Comparison of ENCODE assay signal across 1 cellular context in the genomic region with DNA sequence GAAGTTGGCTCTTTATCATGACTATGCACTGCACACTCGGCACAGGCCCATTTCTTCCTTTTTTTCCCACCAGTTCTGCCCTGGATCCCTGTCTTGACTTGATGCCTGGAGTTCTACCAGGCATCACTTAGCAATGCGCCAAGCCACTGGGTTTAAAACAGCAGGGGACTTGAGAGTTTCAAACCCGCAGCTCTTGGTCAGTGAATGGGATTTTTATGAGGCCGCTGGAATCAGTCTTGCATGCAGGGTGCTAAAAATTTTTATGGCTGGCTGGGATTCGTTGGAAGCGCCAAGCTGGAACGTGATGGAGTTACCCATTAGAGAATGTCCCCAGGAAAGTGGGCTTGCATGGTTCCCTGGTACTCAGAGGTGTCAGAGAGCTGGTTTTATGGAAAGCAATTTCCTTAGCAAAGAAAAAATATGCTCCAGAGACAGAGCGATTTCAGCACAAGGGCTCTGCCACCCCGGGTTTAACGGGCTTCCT.
TF ChIP-seq lines count a peak whose summit lies in the region.

No MANE protein-coding gene starts in this region.

TF ChIP-seq in HEK293, 187 proteins besides CTCF, POLR2A, EP300 and RAD21 (continued from another document):
- TF ChIP-seq ZNF423 (tag by site-specific recombination; IDR thresholded peaks at IDR 0.05) = peak; percentile 69; the same call in 1 of the 2 replicates
- TF ChIP-seq, protein P1, sequence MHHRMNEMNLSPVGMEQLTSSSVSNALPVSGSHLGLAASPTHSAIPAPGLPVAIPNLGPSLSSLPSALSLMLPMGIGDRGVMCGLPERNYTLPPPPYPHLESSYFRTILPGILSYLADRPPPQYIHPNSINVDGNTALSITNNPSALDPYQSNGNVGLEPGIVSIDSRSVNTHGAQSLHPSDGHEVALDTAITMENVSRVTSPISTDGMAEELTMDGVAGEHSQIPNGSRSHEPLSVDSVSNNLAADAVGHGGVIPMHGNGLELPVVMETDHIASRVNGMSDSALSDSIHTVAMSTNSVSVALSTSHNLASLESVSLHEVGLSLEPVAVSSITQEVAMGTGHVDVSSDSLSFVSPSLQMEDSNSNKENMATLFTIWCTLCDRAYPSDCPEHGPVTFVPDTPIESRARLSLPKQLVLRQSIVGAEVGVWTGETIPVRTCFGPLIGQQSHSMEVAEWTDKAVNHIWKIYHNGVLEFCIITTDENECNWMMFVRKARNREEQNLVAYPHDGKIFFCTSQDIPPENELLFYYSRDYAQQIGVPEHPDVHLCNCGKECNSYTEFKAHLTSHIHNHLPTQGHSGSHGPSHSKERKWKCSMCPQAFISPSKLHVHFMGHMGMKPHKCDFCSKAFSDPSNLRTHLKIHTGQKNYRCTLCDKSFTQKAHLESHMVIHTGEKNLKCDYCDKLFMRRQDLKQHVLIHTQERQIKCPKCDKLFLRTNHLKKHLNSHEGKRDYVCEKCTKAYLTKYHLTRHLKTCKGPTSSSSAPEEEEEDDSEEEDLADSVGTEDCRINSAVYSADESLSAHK (tag by site-specific recombination; IDR thresholded peaks at IDR 0.05) = peak; percentile 86
- TF ChIP-seq ZBTB17 (tag by site-specific recombination; IDR thresholded peaks at IDR 0.05) = no peak
- TF ChIP-seq ZEB2 (tag by site-specific recombination; IDR thresholded peaks at IDR 0.05) = no peak
- TF ChIP-seq ZSCAN30 (tag by site-specific recombination; IDR thresholded peaks at IDR 0.05) = peak; percentile 48; the same call in 1 of the 2 replicates
- TF ChIP-seq ZIC2 (tag by site-specific recombination; IDR thresholded peaks at IDR 0.05) = peak; percentile 81
